Comparison of ENCODE assay signal across 18 cellular contexts in genomic region chr6:76774750-76775396, GRCh38.
A peak's percentile ranks its signal among the peaks of the same experiment; 100 is the strongest.
DNase-seq lines count a peak whose midpoint lies in the region; ATAC-seq and TF ChIP-seq lines count a peak whose summit lies in the region.
"Had no signal": no experiment of that assay in that cellular context is flagged by ENCODE, and none has a peak within 500 bp of the region (broad histone marks: within the 10 kb centered on the region; RNA-seq: fewer than 3 reads in every experiment).

No MANE protein-coding gene starts in this region.

- no peaks in the 10 kb centered on the region for H4K20me1 ChIP-seq in hepatocyte (ENCODE audit: insufficient read depth, poor library complexity, severe bottlenecking)
- H4K20me1 ChIP-seq: BLaER1 treated with 17β-estradiol and CSF1 and Interleukin-3, amounts not matched to agents 10 nM and 100 nM had no signal

- no peak for ATAC-seq in T-helper 17 cell
- no peak for ATAC-seq in HG03039 (IDR thresholded peaks at IDR 0.05; ENCODE audit: unreplicated experiment)
- ATAC-seq: SK-N-SH treated with all-trans-retinoic acid at 6 μM for 48 hours had no signal

- H3K79me2 ChIP-seq in hepatocyte, result no peaks in the 10 kb centered on the region

- no peaks in the 10 kb centered on the region for H3K9me2 ChIP-seq in hepatocyte (replicated peaks; ENCODE audit: insufficient read depth)

- H3K36me3 Mint-ChIP-seq in T-helper 17 cell (ENCODE audit: low read depth), result no peaks in the 10 kb centered on the region

- DNase-seq in NCI-H1092 treated with DMSO at 0.1 percent for 48 hours (lab: John Stamatoyannopoulos, UW) (peak; percentile 4), NCI-H1092 (lab: John Stamatoyannopoulos, UW) (no peak), adrenal gland (peak; percentile 64 to 85 (median 70)), hepatocyte (ENCODE audit: low spot score) (peak; percentile 42), retina (peak; percentile 13), T-helper 17 cell (no peak)
- DNase-seq in stimulated activated CD4-positive, alpha-beta T cell treated with anti-CD3 and anti-CD28 coated beads, Interleukin-4, amount 100 ng/mL, for 24 hours, result no peak
- DNase-seq: activated CD8-positive, alpha-beta memory T cell treated with anti-CD3 and anti-CD28 coated beads for 24 hours; activated effector memory CD4-positive, alpha-beta T cell treated with Interleukin-2 at 50 U/mL for 16 hours; DND-41; dorsolateral prefrontal cortex; mammary epithelial cell had no signal

- H3K4me1 Mint-ChIP-seq in T-helper 17 cell, result no peaks in the 10 kb centered on the region

- 21 to 35% (median 25%) methylated on average over 3 to 6 of the region's 6 CpGs for WGBS in adrenal gland, 4 donors
- 21% methylated on average over 6 of the region's 6 CpGs for WGBS in hepatocyte (ENCODE audit: low lambda C conversion rate, missing lambda C conversion rate)

- peaks cover 0 to 8% of the 10 kb centered on the region in 2 donors for H3K4me1 ChIP-seq in adrenal gland (replicated peaks in 1 of 2)
- H3K4me1 ChIP-seq in hepatocyte (ENCODE audit: insufficient read depth), result no peaks in the 10 kb centered on the region
- H3K4me1 ChIP-seq: ascending aorta; BLaER1 treated with 17β-estradiol and CSF1 and Interleukin-3, amounts not matched to agents 10 nM and 100 nM had no signal

- H3K4me2 ChIP-seq in hepatocyte, result peak overlapping the region; percentile 44
- H3K4me2 ChIP-seq: BLaER1 treated with 17β-estradiol and CSF1 and Interleukin-3, amounts not matched to agents 10 nM and 100 nM had no signal

- H3K27ac ChIP-seq in adrenal gland (peak overlapping the region in 2 of 5 donors; percentile 57 to 68), hepatocyte (no peak overlapping the region)
- H3K27ac ChIP-seq: 22Rv1; ascending aorta; BLaER1 treated with 17β-estradiol and CSF1 and Interleukin-3, amounts not matched to agents 10 nM and 100 nM; dorsolateral prefrontal cortex; VCaP had no signal

- TF ChIP-seq POLR2A in adrenal gland (IDR thresholded peaks at IDR 0.05), result peak; percentile 35 to 74

- no peak overlapping the region for H2AFZ ChIP-seq in hepatocyte

- H3K27me3 Mint-ChIP-seq in T-helper 17 cell, result no peaks in the 10 kb centered on the region

- no peak overlapping the region for H3K4me3 Mint-ChIP-seq in T-helper 17 cell

- no peaks in the 10 kb centered on the region for H3K27me3 ChIP-seq in adrenal gland
- H3K27me3 ChIP-seq in hepatocyte, result no peaks in the 10 kb centered on the region
- H3K27me3 ChIP-seq: ascending aorta; BLaER1 treated with 17β-estradiol and CSF1 and Interleukin-3, amounts not matched to agents 10 nM and 100 nM; dorsolateral prefrontal cortex had no signal

- no peak overlapping the region for H3K27ac Mint-ChIP-seq in T-helper 17 cell

- no peaks in the 10 kb centered on the region for H3K36me3 ChIP-seq in adrenal gland (replicated peaks in 1 of 2)
- no peaks in the 10 kb centered on the region for H3K36me3 ChIP-seq in hepatocyte (replicated peaks; ENCODE audit: insufficient read depth, low read depth)
- H3K36me3 ChIP-seq: ascending aorta; BLaER1 treated with 17β-estradiol and CSF1 and Interleukin-3, amounts not matched to agents 10 nM and 100 nM had no signal

- TF ChIP-seq CTCF in adrenal gland (IDR thresholded peaks at IDR 0.05), result no peak
- no peak for TF ChIP-seq CTCF in hepatocyte (IDR thresholded peaks at IDR 0.05; ENCODE audit: poor library complexity)

- intact Hi-C loops in adrenal gland (cut with DNase I), result no loop called here

- H3K9me3 ChIP-seq in adrenal gland (replicated peaks in 1 of 3), result no peaks in the 10 kb centered on the region
- H3K9me3 ChIP-seq in hepatocyte (ENCODE audit: low read depth), result no peaks in the 10 kb centered on the region
- H3K9me3 ChIP-seq in T-helper 17 cell (ENCODE audit: control insufficient read depth, low read length, poor library complexity, severe bottlenecking), result no peaks in the 10 kb centered on the region
- H3K9me3 ChIP-seq: ascending aorta had no signal

- H3K4me3 ChIP-seq in adrenal gland (peak overlapping the region in 3 of 4 donors; percentile 0 to 57 (median 11)), hepatocyte (no peak overlapping the region)
- H3K4me3 ChIP-seq: BLaER1 treated with 17β-estradiol and CSF1 and Interleukin-3, amounts not matched to agents 10 nM and 100 nM; dorsolateral prefrontal cortex had no signal

Comparison
In these comparisons a context has a peak if more than half of its experiments do, and no peak if none do; other contexts are left out.
1. DNase-seq: peak in NCI-H1092 treated with DMSO at 0.1 percent for 48 hours (single experiment), adrenal gland (7 of 7), hepatocyte (single experiment) and retina (single experiment); none in NCI-H1092 (single experiment), stimulated activated CD4-positive, alpha-beta T cell treated with anti-CD3 and anti-CD28 coated beads, Interleukin-4, amount 100 ng/mL, for 24 hours (single experiment) and T-helper 17 cell (0 of 3).